ENCODE assay signal across 8 cellular contexts in the genomic region with DNA sequence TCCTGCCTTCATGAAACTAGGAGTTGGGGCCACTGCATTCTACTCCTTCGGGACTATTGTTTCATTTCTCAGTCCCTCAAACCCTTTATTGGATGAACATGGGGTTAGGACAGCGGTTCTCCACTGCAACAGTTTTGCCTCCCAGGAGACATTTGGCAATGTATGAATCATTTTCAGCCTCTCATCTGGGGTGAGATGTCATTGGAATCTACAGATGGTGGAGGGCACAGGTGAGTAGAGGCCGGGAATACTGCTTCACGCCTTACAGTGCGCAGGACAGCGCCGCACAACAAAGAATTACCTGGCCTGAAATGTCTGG. TPM values are rescaled to one million over a fixed set of nuclear protein-coding genes. Genes with fewer than 3 reads are reported as not detected.
DNase-seq lines count a peak whose midpoint lies in the region; ATAC-seq, FAIRE-seq and TF ChIP-seq lines count a peak whose summit lies in the region.

No MANE protein-coding gene starts in this region.

- intact Hi-C loops in right cardiac atrium (cut with DNase I): no loop called here

- peaks cover 21% of the 10 kb centered on the region for H3K36me3 Mint-ChIP-seq in HFFc6 (ENCODE audit: low read depth)
- H3K36me3 Mint-ChIP-seq in activated T-cell treated with anti-CD3 and anti-CD28 coated beads, Interleukin-2, amount 50 U/mL, for 4 hours (ENCODE audit: insufficient read depth): no peaks in the 10 kb centered on the region

- H3K27ac ChIP-seq in right cardiac atrium (ENCODE audit: low read length): peak overlapping the region; percentile 95
- peak overlapping the region; percentile 85 to 97 for H3K27ac ChIP-seq in small intestine (ENCODE audit: low read depth in 1 of 2, low read length in 1 of 2)

- FAIRE-seq in small intestine (lab: Jason Lieb, UNC): no peak

- no peak for TF ChIP-seq CTCF in HFFc6 (IDR thresholded peaks at IDR 0.05)

- 76% methylated on average over 7 of the region's 7 CpGs for WGBS in right cardiac atrium
- 79 to 81% (median 79%) methylated on average over 7 of the region's 7 CpGs for WGBS in small intestine, 3 donors

- peak overlapping the region; percentile 99 for H3K27ac Mint-ChIP-seq in HFFc6

- H3K9me3 Mint-ChIP-seq in HFFc6: peaks cover 13% of the 10 kb centered on the region
- H3K9me3 Mint-ChIP-seq in activated T-cell treated with anti-CD3 and anti-CD28 coated beads, Interleukin-2, amount 50 U/mL, for 4 hours: no peaks in the 10 kb centered on the region

- H3K9me3 ChIP-seq in right cardiac atrium (ENCODE audit: control insufficient read depth, low read length): no peaks in the 10 kb centered on the region
- H3K9me3 ChIP-seq in small intestine (ENCODE audit: control insufficient read depth, low read depth): no peaks in the 10 kb centered on the region

- H3K4me3 ChIP-seq in right cardiac atrium (ENCODE audit: low read length) (peak overlapping the region; percentile 77), small intestine (ENCODE audit: low read depth in 1 of 2, low read length in 2 of 2) (peak overlapping the region; percentile 10 to 60)

- peaks cover 52% of the 10 kb centered on the region for H3K4me1 Mint-ChIP-seq in HFFc6 (ENCODE audit: low read depth)
- peaks cover 36% of the 10 kb centered on the region for H3K4me1 Mint-ChIP-seq in activated T-cell treated with anti-CD3 and anti-CD28 coated beads, Interleukin-2, amount 50 U/mL, for 4 hours (ENCODE audit: low read depth)

- no peak for ATAC-seq in activated T-cell treated with anti-CD3 and anti-CD28 coated beads, Interleukin-2, amount 50 U/mL, for 4 hours
- no peak for ATAC-seq in right cardiac atrium
- no peak for ATAC-seq in GM19395 (IDR thresholded peaks at IDR 0.05; ENCODE audit: unreplicated experiment)

- peaks cover 2% of the 10 kb centered on the region for H3K4me1 ChIP-seq in right cardiac atrium (ENCODE audit: control insufficient read depth, insufficient read depth, low read length)
- H3K4me1 ChIP-seq in small intestine (ENCODE audit: control insufficient read depth in 2 of 2, insufficient read depth in 1 of 2, low read depth in 1 of 2, low read length in 1 of 2): peaks cover 0 to 4% of the 10 kb centered on the region in 2 donors

- no peak for DNase-seq in HFFc6
- DNase-seq in activated T-cell treated with anti-CD3 and anti-CD28 coated beads, Interleukin-2, amount 50 U/mL, for 4 hours: no peak
- peak in 1 of 3 donors; percentile 40 for DNase-seq in right cardiac atrium
- DNase-seq in small intestine: no peak
- DNase-seq in effector CD8-positive, alpha-beta T cell (lab: John Stamatoyannopoulos, UW): no peak
- no peak for DNase-seq in ureter (ENCODE audit: low spot score)
- DNase-seq in HuH-7 (ENCODE audit: low spot score): no peak

- H3K27me3 ChIP-seq in right cardiac atrium (ENCODE audit: control insufficient read depth, insufficient read depth) (no peaks in the 10 kb centered on the region), small intestine (ENCODE audit: control insufficient read depth in 2 of 2, insufficient read depth in 2 of 2, low read length in 2 of 2) (no peaks in the 10 kb centered on the region)

- H3K27me3 Mint-ChIP-seq in HFFc6 (ENCODE audit: insufficient read depth): peaks cover 1% of the 10 kb centered on the region
- no peaks in the 10 kb centered on the region for H3K27me3 Mint-ChIP-seq in activated T-cell treated with anti-CD3 and anti-CD28 coated beads, Interleukin-2, amount 50 U/mL, for 4 hours (ENCODE audit: low read depth)

- no peaks in the 10 kb centered on the region for H3K36me3 ChIP-seq in small intestine (ENCODE audit: control insufficient read depth in 2 of 2, insufficient read depth in 2 of 2, low read length in 2 of 2)

- H3K4me3 Mint-ChIP-seq in HFFc6: peak overlapping the region; percentile 93
- H3K4me3 Mint-ChIP-seq in activated T-cell treated with anti-CD3 and anti-CD28 coated beads, Interleukin-2, amount 50 U/mL, for 4 hours: peak overlapping the region; percentile 82

RNA-seq across cellular contexts. Expression of a gene that starts 0.6 kb away (rescaled TPM):
- total RNA-seq in HFFc6 (2021; fragmentation: NEBNext Ultra II Directional; extraction: Animal tissue kit (Norgen Biotek cat#: 25700)): 10 to 100 TPM; 43.1 to 53.6 (median 47.2) TPM
- total RNA-seq in activated T-cell treated with anti-CD3 and anti-CD28 coated beads, Interleukin-2, amount 50 U/mL, for 4 hours: 10 to 100 TPM; 32.3 to 37.4 (median 32.5) TPM
- 10 to 100 TPM in 1 of 4 donors, 1 to 10 TPM in 3; 7.4 to 15.2 (median 8.3) TPM for total RNA-seq in right cardiac atrium
- polyA plus RNA-seq in right cardiac atrium: 5.0 TPM
- 10 to 100 TPM; 13.5 to 43.4 (median 16.1) TPM for polyA plus RNA-seq in small intestine
- total RNA-seq in ureter: 20.0 TPM
